In genomic region chr16:87528690-87529579, GRCh38 we compare ENCODE assay signal across 1 cellular context.
TF ChIP-seq lines count a peak whose summit lies in the region.

No MANE protein-coding gene starts in this region.

TF ChIP-seq in HepG2, 621 proteins besides CTCF, POLR2A, EP300 and RAD21 (continued from another document and continues in another):
- 0 out of 2 replicates have a peak, but pooled peaks have one; percentile 60 for TF ChIP-seq AFF4 (CRISPR knock-in tag; IDR thresholded peaks at IDR 0.05)
- TF ChIP-seq SP1 (IDR thresholded peaks at IDR 0.05) = no peak
- 0 out of 2 replicates have a peak, but pooled peaks have one; percentile 40 for TF ChIP-seq SP1 (CRISPR knock-in tag; IDR thresholded peaks at IDR 0.05)
- peak; percentile 79; the same call in 1 of the 2 replicates for TF ChIP-seq NRL (CRISPR knock-in tag; IDR thresholded peaks at IDR 0.05; ENCODE audit: borderline replicate concordance)
- no peak for TF ChIP-seq HDAC6 (IDR thresholded peaks at IDR 0.05; ENCODE audit: low read depth, low read length)
- peak; percentile 91; the same call in 1 of the 2 replicates for TF ChIP-seq MIER3 (CRISPR knock-in tag; IDR thresholded peaks at IDR 0.05; ENCODE audit: borderline replicate concordance)
- peak; percentile 69 for TF ChIP-seq RFX5 (IDR thresholded peaks at IDR 0.05; ENCODE audit: low read depth, low read length)
- 0 out of 2 replicates have a peak, but pooled peaks have one; percentile 63 for TF ChIP-seq ZSCAN5A (CRISPR knock-in tag; IDR thresholded peaks at IDR 0.05; ENCODE audit: borderline replicate concordance)
- no peak for TF ChIP-seq PAF1 (CRISPR knock-in tag; IDR thresholded peaks at IDR 0.05)
- TF ChIP-seq ZNF75D (CRISPR knock-in tag; IDR thresholded peaks at IDR 0.05; ENCODE audit: borderline replicate concordance) = no peak
- 0 out of 2 replicates have a peak, but pooled peaks have one; percentile 33 for TF ChIP-seq ONECUT2 (CRISPR knock-in tag; IDR thresholded peaks at IDR 0.05)
- no peak for TF ChIP-seq ZNF180 (CRISPR knock-in tag; IDR thresholded peaks at IDR 0.05; ENCODE audit: borderline replicate concordance, low read depth)
- peak; percentile 80 for TF ChIP-seq MLX (CRISPR knock-in tag; IDR thresholded peaks at IDR 0.05)
- TF ChIP-seq TEAD3 (CRISPR knock-in tag; optimal IDR thresholded peaks at IDR 0.05; ENCODE audit: borderline replicate concordance) = peak; percentile 85
- TF ChIP-seq ZBTB34 (CRISPR knock-in tag; IDR thresholded peaks at IDR 0.05) = peak; percentile 89; the same call in 1 of the 2 replicates
- peak; percentile 93 for TF ChIP-seq ARID5B (CRISPR knock-in tag; IDR thresholded peaks at IDR 0.05)
- TF ChIP-seq ZNF816 (CRISPR knock-in tag; IDR thresholded peaks at IDR 0.05; ENCODE audit: borderline replicate concordance) = no peak
- TF ChIP-seq ATAD3A (CRISPR knock-in tag; IDR thresholded peaks at IDR 0.05) = no peak
- TF ChIP-seq ZNF878 (CRISPR knock-in tag; IDR thresholded peaks at IDR 0.05) = peak; percentile 88
- TF ChIP-seq ZNF546 (CRISPR knock-in tag; conservative IDR thresholded peaks at IDR 0.05) = peak; percentile 40; the same call in 1 of the 2 replicates
- TF ChIP-seq ZNF275 (CRISPR knock-in tag; IDR thresholded peaks at IDR 0.05; ENCODE audit: borderline replicate concordance) = peak; percentile 51; the same call in 1 of the 2 replicates
- peak; percentile 91 for TF ChIP-seq PHF21A (CRISPR knock-in tag; IDR thresholded peaks at IDR 0.05)
- TF ChIP-seq XRCC5 (optimal IDR thresholded peaks at IDR 0.05; ENCODE audit: low read length) = peak; percentile 7
- TF ChIP-seq FUBP1 (CRISPR knock-in tag; IDR thresholded peaks at IDR 0.05; ENCODE audit: borderline replicate concordance) = peak; percentile 81; the same call in 1 of the 2 replicates
- TF ChIP-seq TOPORS (CRISPR knock-in tag; IDR thresholded peaks at IDR 0.05) = peak; percentile 80
- peak; percentile 59; the same call in 1 of the 2 replicates for TF ChIP-seq ZNF256 (CRISPR knock-in tag; conservative IDR thresholded peaks at IDR 0.05)
- peak; percentile 95 for TF ChIP-seq FOXA3 (CRISPR knock-in tag; IDR thresholded peaks at IDR 0.05)
- peak; percentile 90; the same call in 1 of the 2 replicates for TF ChIP-seq ZBTB26 (CRISPR knock-in tag; IDR thresholded peaks at IDR 0.05; ENCODE audit: borderline replicate concordance)
- peak; percentile 89 for TF ChIP-seq SALL1 (CRISPR knock-in tag; IDR thresholded peaks at IDR 0.05)
- no peak for TF ChIP-seq KAT2B (IDR thresholded peaks at IDR 0.05; ENCODE audit: borderline replicate concordance, low read depth, low read length)
- TF ChIP-seq TAF1 (CRISPR knock-in tag; IDR thresholded peaks at IDR 0.05) = peak; percentile 36; the same call in 1 of the 2 replicates
- no peak; the same call in 1 of the 2 replicates for TF ChIP-seq ATF6 (CRISPR knock-in tag; conservative IDR thresholded peaks at IDR 0.05)
- TF ChIP-seq FOXK2 (IDR thresholded peaks at IDR 0.05) = peak; percentile 93
- TF ChIP-seq MAFK (conservative IDR thresholded peaks at IDR 0.05 in 1 of 2, IDR thresholded peaks at IDR 0.05 in 1 of 2; ENCODE audit: low read length in 2 of 2) = peak; percentile 3 to 24; a peak in 1 of 4 replicates
- TF ChIP-seq TMF1 (CRISPR knock-in tag; IDR thresholded peaks at IDR 0.05; ENCODE audit: low read depth) = no peak; the same call in 1 of the 2 replicates
- 0 out of 2 replicates have a peak, but pooled peaks have one; percentile 54 for TF ChIP-seq GABPB1 (CRISPR knock-in tag; IDR thresholded peaks at IDR 0.05)
- no peak for TF ChIP-seq ZBTB44 (CRISPR knock-in tag; IDR thresholded peaks at IDR 0.05)
